In genomic region chr15:73633991-73634495, GRCh38 we compare ENCODE assay signal across 8 cellular contexts. TPM values are rescaled to one million over a fixed set of nuclear protein-coding genes. Genes with fewer than 3 reads are reported as not detected.
DNase-seq lines count a peak whose midpoint lies in the region; ATAC-seq and TF ChIP-seq lines count a peak whose summit lies in the region.

No MANE protein-coding gene starts in this region.

- no peak for ATAC-seq in activated T-cell treated with anti-CD3 and anti-CD28 coated beads, Interleukin-2, amount 50 U/mL, for 4 hours
- ATAC-seq in activated CD8-positive, alpha-beta T cell treated with anti-CD3 and anti-CD28 coated beads for 36 hours = no peak
- ATAC-seq in stimulated activated naive B cell treated with anti-CD40 and anti-IgM and Interleukin-4, amounts not matched to agents 10 μg/mL and 1 μg/mL and 100 μg/mL, for 72 hours (replicated peaks) = no peak
- no peak for ATAC-seq in HG03571 (IDR thresholded peaks at IDR 0.05; ENCODE audit: unreplicated experiment)
- ATAC-seq in mucosa of descending colon = no peak

- POLR2A ChIA-PET in activated CD8-positive, alpha-beta T cell treated with anti-CD3 and anti-CD28 coated beads for 36 hours (lab: Charles Lee) = no interaction called here

- TF ChIP-seq CTCF in activated CD8-positive, alpha-beta T cell treated with anti-CD3 and anti-CD28 coated beads for 36 hours (IDR thresholded peaks at IDR 0.05) = no peak
- TF ChIP-seq CTCF in glutamatergic neuron (IDR thresholded peaks at IDR 0.05; ENCODE audit: partially characterized antibody, unreplicated experiment) = no peak
- no peak for TF ChIP-seq CTCF in mucosa of descending colon (IDR thresholded peaks at IDR 0.05)

- peaks cover 15% of the 10 kb centered on the region for H3K27me3 Mint-ChIP-seq in activated T-cell treated with anti-CD3 and anti-CD28 coated beads, Interleukin-2, amount 50 U/mL, for 4 hours (ENCODE audit: low read depth)
- peaks cover 13% of the 10 kb centered on the region for H3K27me3 Mint-ChIP-seq in activated CD8-positive, alpha-beta T cell treated with anti-CD3 and anti-CD28 coated beads for 36 hours
- H3K27me3 Mint-ChIP-seq in glutamatergic neuron (ENCODE audit: unreplicated experiment) = peaks cover 3% of the 10 kb centered on the region
- peaks cover 8 to 12% of the 10 kb centered on the region in 2 donors for H3K27me3 Mint-ChIP-seq in stimulated activated naive B cell treated with anti-CD40 and anti-IgM and Interleukin-4, amounts not matched to agents 10 μg/mL and 1 μg/mL and 100 μg/mL, for 72 hours

- peaks cover 39% of the 10 kb centered on the region for H3K4me1 ChIP-seq in mucosa of descending colon (ENCODE audit: low read depth)

- peaks cover 42% of the 10 kb centered on the region for H3K4me1 Mint-ChIP-seq in activated T-cell treated with anti-CD3 and anti-CD28 coated beads, Interleukin-2, amount 50 U/mL, for 4 hours (ENCODE audit: low read depth)
- peaks cover 45% of the 10 kb centered on the region for H3K4me1 Mint-ChIP-seq in activated CD8-positive, alpha-beta T cell treated with anti-CD3 and anti-CD28 coated beads for 36 hours (ENCODE audit: low read depth)
- H3K4me1 Mint-ChIP-seq in glutamatergic neuron (ENCODE audit: low read depth, unreplicated experiment) = peaks cover 30% of the 10 kb centered on the region
- peaks cover 24 to 52% of the 10 kb centered on the region in 2 donors for H3K4me1 Mint-ChIP-seq in stimulated activated naive B cell treated with anti-CD40 and anti-IgM and Interleukin-4, amounts not matched to agents 10 μg/mL and 1 μg/mL and 100 μg/mL, for 72 hours

- peak overlapping the region; percentile 84 for H3K4me3 Mint-ChIP-seq in activated T-cell treated with anti-CD3 and anti-CD28 coated beads, Interleukin-2, amount 50 U/mL, for 4 hours
- peak overlapping the region; percentile 75 for H3K4me3 Mint-ChIP-seq in activated CD8-positive, alpha-beta T cell treated with anti-CD3 and anti-CD28 coated beads for 36 hours
- peak overlapping the region; percentile 90 for H3K4me3 Mint-ChIP-seq in glutamatergic neuron (ENCODE audit: unreplicated experiment)
- peak overlapping the region; percentile 87 to 89 for H3K4me3 Mint-ChIP-seq in stimulated activated naive B cell treated with anti-CD40 and anti-IgM and Interleukin-4, amounts not matched to agents 10 μg/mL and 1 μg/mL and 100 μg/mL, for 72 hours

- peak overlapping the region; percentile 71 for H3K27ac Mint-ChIP-seq in activated CD8-positive, alpha-beta T cell treated with anti-CD3 and anti-CD28 coated beads for 36 hours
- H3K27ac Mint-ChIP-seq in glutamatergic neuron (ENCODE audit: unreplicated experiment) = peak overlapping the region; percentile 97
- H3K27ac Mint-ChIP-seq in stimulated activated naive B cell treated with anti-CD40 and anti-IgM and Interleukin-4, amounts not matched to agents 10 μg/mL and 1 μg/mL and 100 μg/mL, for 72 hours = peak overlapping the region; percentile 77

- H3K9me3 Mint-ChIP-seq in activated T-cell treated with anti-CD3 and anti-CD28 coated beads, Interleukin-2, amount 50 U/mL, for 4 hours = no peaks in the 10 kb centered on the region
- no peaks in the 10 kb centered on the region for H3K9me3 Mint-ChIP-seq in activated CD8-positive, alpha-beta T cell treated with anti-CD3 and anti-CD28 coated beads for 36 hours
- H3K9me3 Mint-ChIP-seq in glutamatergic neuron (ENCODE audit: unreplicated experiment) = peaks cover 5% of the 10 kb centered on the region
- peaks cover 4 to 8% of the 10 kb centered on the region in 2 donors for H3K9me3 Mint-ChIP-seq in stimulated activated naive B cell treated with anti-CD40 and anti-IgM and Interleukin-4, amounts not matched to agents 10 μg/mL and 1 μg/mL and 100 μg/mL, for 72 hours

- H3K36me3 ChIP-seq in mucosa of descending colon (ENCODE audit: low read depth) = peaks cover 4% of the 10 kb centered on the region

- no peaks in the 10 kb centered on the region for H3K9me3 ChIP-seq in mucosa of descending colon

- CTCF ChIA-PET in activated CD8-positive, alpha-beta T cell treated with anti-CD3 and anti-CD28 coated beads for 36 hours (lab: Charles Lee) = interaction anchor here (0.6 to 17.5 kb wide), 11 partner anchors 9 to 479 kb away, joined by 3 to 349 read pairs (median 5); no protein-coding TSS in a partner anchor

- no peaks in the 10 kb centered on the region for H3K36me3 Mint-ChIP-seq in activated T-cell treated with anti-CD3 and anti-CD28 coated beads, Interleukin-2, amount 50 U/mL, for 4 hours (ENCODE audit: insufficient read depth)
- no peaks in the 10 kb centered on the region for H3K36me3 Mint-ChIP-seq in activated CD8-positive, alpha-beta T cell treated with anti-CD3 and anti-CD28 coated beads for 36 hours (ENCODE audit: low read depth)
- no peaks in the 10 kb centered on the region for H3K36me3 Mint-ChIP-seq in glutamatergic neuron (ENCODE audit: unreplicated experiment)
- H3K36me3 Mint-ChIP-seq in stimulated activated naive B cell treated with anti-CD40 and anti-IgM and Interleukin-4, amounts not matched to agents 10 μg/mL and 1 μg/mL and 100 μg/mL, for 72 hours = no peaks in the 10 kb centered on the region

- intact Hi-C loops in activated CD8-positive, alpha-beta T cell treated with anti-CD3 and anti-CD28 coated beads for 36 hours (cut with micrococcal nuclease) = loop anchor here (5.0 kb wide), 1 partner anchor 72 kb away; no protein-coding TSS in a partner anchor
- intact Hi-C loops in mucosa of descending colon (cut with DNase I, micrococcal nuclease) = loop anchor here in 1 of 2 donors (10.0 kb wide), 1 partner anchor 51 kb away; the partner anchor contains the start of gene CD276

- no peak overlapping the region for H3K4me3 ChIP-seq in mucosa of descending colon

- no peak for DNase-seq in activated T-cell treated with anti-CD3 and anti-CD28 coated beads, Interleukin-2, amount 50 U/mL, for 4 hours
- no peak for DNase-seq in activated T-cell treated with anti-CD3 and anti-CD28 coated beads, Interleukin-2, amount 50 U/mL, for 1 hour
- no peak for DNase-seq in activated CD8-positive, alpha-beta T cell treated with anti-CD3 and anti-CD28 coated beads for 36 hours
- DNase-seq in glutamatergic neuron (no peak), NCI-H187 (lab: John Stamatoyannopoulos, UW) (no peak), mucosa of descending colon (no peak)
- no peak for DNase-seq in stimulated activated naive B cell treated with anti-CD40 and anti-IgM and Interleukin-4, amounts not matched to agents 10 μg/mL and 1 μg/mL and 100 μg/mL, for 72 hours

RNA-seq across cellular contexts. Expression of gene NPTN, which starts 0.9 kb away (rescaled TPM):
- 10 to 100 TPM; 65.5 to 68.1 (median 67.7) TPM for total RNA-seq in activated T-cell treated with anti-CD3 and anti-CD28 coated beads, Interleukin-2, amount 50 U/mL, for 4 hours
- total RNA-seq in activated CD8-positive, alpha-beta T cell treated with anti-CD3 and anti-CD28 coated beads for 36 hours = 10 to 100 TPM; 27.4 to 33.6 TPM
- total RNA-seq in glutamatergic neuron (ENCODE audit: unreplicated experiment) (86.6 TPM), mucosa of descending colon (100 to 1,000 TPM; 157 to 200 (median 168) TPM)

RNA-seq across cellular contexts. Expression of gene CD276, which starts 50.1 kb away (rescaled TPM):
- total RNA-seq in activated T-cell treated with anti-CD3 and anti-CD28 coated beads, Interleukin-2, amount 50 U/mL, for 4 hours = 1 to 10 TPM; 2.6 to 4.1 (median 3.1) TPM
- under 1 TPM; 0.31 to 0.45 TPM for total RNA-seq in activated CD8-positive, alpha-beta T cell treated with anti-CD3 and anti-CD28 coated beads for 36 hours
- total RNA-seq in glutamatergic neuron (ENCODE audit: unreplicated experiment) = 192 TPM
- 10 to 100 TPM; 26.2 to 39.2 (median 29.9) TPM for total RNA-seq in mucosa of descending colon

Comparison
In these comparisons a context has a peak if more than half of its experiments do, and no peak if none do; other contexts are left out.
1. RNA of gene CD276, which starts 50.1 kb away (total RNA-seq): 192 TPM in glutamatergic neuron (single experiment) and 26.2 to 39.2 TPM in mucosa of descending colon; 2.6 to 4.1 TPM in activated T-cell treated with anti-CD3 and anti-CD28 coated beads, Interleukin-2, amount 50 U/mL, for 4 hours and 0.31 to 0.45 TPM in activated CD8-positive, alpha-beta T cell treated with anti-CD3 and anti-CD28 coated beads for 36 hours; every median in the first group is over 4 times any median in the second.
2. Peak in every context shown above with its lines, with median percentiles within 50 percentile points of each other: H3K4me3 Mint-ChIP-seq and H3K27ac Mint-ChIP-seq.